ENCODE assay signal across 9 cellular contexts in the genomic region with DNA sequence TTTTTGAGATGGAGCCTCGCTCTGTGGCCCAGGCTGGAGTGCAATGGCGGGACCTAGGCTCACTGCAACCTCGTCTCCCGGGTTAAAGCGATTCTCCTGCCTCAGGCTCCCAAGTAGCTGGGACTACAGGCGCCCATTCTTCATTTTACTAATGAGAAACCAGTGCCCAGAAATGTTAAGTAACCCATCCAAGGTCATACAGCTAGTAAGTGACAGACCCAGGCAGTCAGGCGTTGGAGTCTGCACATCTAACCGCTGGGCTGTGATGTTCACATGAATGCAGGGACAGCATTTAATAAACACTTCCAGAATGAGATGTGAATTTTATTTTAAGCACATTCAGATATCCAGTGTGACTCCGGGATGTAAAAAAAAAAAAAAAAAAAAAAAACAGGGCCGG. TPM values are rescaled to one million over a fixed set of nuclear protein-coding genes. Genes with fewer than 3 reads are reported as not detected.
DNase-seq lines count a peak whose midpoint lies in the region; ATAC-seq, FAIRE-seq and TF ChIP-seq lines count a peak whose summit lies in the region.
"Had no signal": no experiment of that assay in that cellular context is flagged by ENCODE, and none has a peak within 500 bp of the region (broad histone marks: within the 10 kb centered on the region; RNA-seq: fewer than 3 reads in every experiment).

No MANE protein-coding gene starts in this region.

- intact Hi-C loops in naive thymus-derived CD4-positive, alpha-beta T cell (cut with micrococcal nuclease): loop anchor here (2.0 to 5.0 kb wide), 4 partner anchors 18 to 1282 kb away; no protein-coding TSS in a partner anchor

- CTCF ChIA-PET in naive thymus-derived CD4-positive, alpha-beta T cell (lab: Charles Lee): interaction anchor here (0.6 to 1.0 kb wide), 2 partner anchors 44 to 702 kb away, joined by 3 to 7 read pairs; no protein-coding TSS in a partner anchor

- POLR2A ChIA-PET in naive thymus-derived CD4-positive, alpha-beta T cell (lab: Charles Lee): interaction anchor here (0.8 to 2.6 kb wide), 8 partner anchors 14 to 531 kb away, joined by 3 to 36 read pairs (median 7); partner anchors contain the start of genes CPSF2, NDUFB1, PPP4R3A and TC2N

- H3K36me3 ChIP-seq in HUES64 (ENCODE audit: insufficient read depth, low read length): no peaks in the 10 kb centered on the region
- H3K36me3 ChIP-seq in naive thymus-derived CD4-positive, alpha-beta T cell (ENCODE audit: control insufficient read depth in 2 of 3, insufficient read depth in 3 of 3, low read length in 3 of 3): peaks cover 0 to 2% (median 0%) of the 10 kb centered on the region in 3 experiments

- peak overlapping the region in 2 of 5 experiments; percentile 99 to 100 for H3K27ac Mint-ChIP-seq in brain
- peak overlapping the region in 7 of 9 donors; percentile 10 to 98 (median 97) for H3K27ac Mint-ChIP-seq in naive thymus-derived CD4-positive, alpha-beta T cell

- no peak for DNase-seq in naive thymus-derived CD4-positive, alpha-beta T cell
- DNase-seq in Ammon's horn (ENCODE audit: low spot score): no peak
- no peak for DNase-seq in GM19239 (ENCODE audit: insufficient read length, low spot score)
- no peak for DNase-seq in iPS-NIHi11 (ENCODE audit: low spot score)
- DNase-seq: activated gamma-delta T cell had no signal

- 86% methylated on average over 8 of the region's 10 CpGs for whole genome bisulfite sequencing in HUES64

- H3K4me1 Mint-ChIP-seq in brain: peaks cover 28% of the 10 kb centered on the region
- H3K4me1 Mint-ChIP-seq in naive thymus-derived CD4-positive, alpha-beta T cell: peaks cover 0 to 46% (median 29%) of the 10 kb centered on the region in 7 donors

- peaks cover 16% of the 10 kb centered on the region for H3K36me3 Mint-ChIP-seq in brain
- peaks cover 0 to 10% (median 5%) of the 10 kb centered on the region in 5 donors for H3K36me3 Mint-ChIP-seq in naive thymus-derived CD4-positive, alpha-beta T cell

- peaks cover 13% of the 10 kb centered on the region for H3K4me1 ChIP-seq in HUES64 (ENCODE audit: insufficient read depth, low read length)
- peaks cover 17 to 18% of the 10 kb centered on the region in 2 donors for H3K4me1 ChIP-seq in naive thymus-derived CD4-positive, alpha-beta T cell (ENCODE audit: control insufficient read depth in 2 of 2, insufficient read depth in 2 of 2, low read length in 2 of 2)

- no peaks in the 10 kb centered on the region for H3K27me3 ChIP-seq in HUES64 (ENCODE audit: insufficient read depth, low read length)
- H3K27me3 ChIP-seq in naive thymus-derived CD4-positive, alpha-beta T cell (ENCODE audit: control insufficient read depth in 2 of 2, insufficient read depth in 2 of 2, low read length in 2 of 2): no peaks in the 10 kb centered on the region

- TF ChIP-seq CTCF in C4-2B (conservative IDR thresholded peaks at IDR 0.05) (no peak), brain (conservative IDR thresholded peaks at IDR 0.05) (no peak)

- H3K9me3 Mint-ChIP-seq in brain: no peaks in the 10 kb centered on the region
- H3K9me3 Mint-ChIP-seq in naive thymus-derived CD4-positive, alpha-beta T cell: peaks cover 0 to 2% (median 0%) of the 10 kb centered on the region in 11 donors

- H3K4me3 ChIP-seq in HUES64 (ENCODE audit: low read length): peak overlapping the region; percentile 94
- peak overlapping the region; percentile 86 for H3K4me3 ChIP-seq in naive thymus-derived CD4-positive, alpha-beta T cell (ENCODE audit: low read length)

- ATAC-seq in naive thymus-derived CD4-positive, alpha-beta T cell: no peak
- no peak for ATAC-seq in GM19324 (IDR thresholded peaks at IDR 0.05; ENCODE audit: low FRiP score, unreplicated experiment)

- H3K9ac ChIP-seq in HUES64 (ENCODE audit: low read depth, low read length): no peak overlapping the region; the same call in 1 of the 2 replicates

- no peaks in the 10 kb centered on the region for H3K9me3 ChIP-seq in HUES64 (ENCODE audit: insufficient read depth, low read depth, low read length)
- peaks cover 0 to 4% (median 0%) of the 10 kb centered on the region in 3 experiments for H3K9me3 ChIP-seq in naive thymus-derived CD4-positive, alpha-beta T cell (ENCODE audit: control insufficient read depth in 2 of 3, low read length in 3 of 3)

- H3K27me3 Mint-ChIP-seq in brain: peaks cover 13% of the 10 kb centered on the region
- H3K27me3 Mint-ChIP-seq in naive thymus-derived CD4-positive, alpha-beta T cell: no peaks in the 10 kb centered on the region

- peak overlapping the region in 3 of 5 experiments; percentile 98 to 99 (median 98) for H3K4me3 Mint-ChIP-seq in brain
- H3K4me3 Mint-ChIP-seq in naive thymus-derived CD4-positive, alpha-beta T cell: peak overlapping the region in 8 of 10 donors; percentile 14 to 99 (median 94)

- H3K27ac ChIP-seq in C4-2B: peak overlapping the region; percentile 88
- no peak overlapping the region for H3K27ac ChIP-seq in HUES64 (ENCODE audit: low read depth, low read length)
- peak overlapping the region; percentile 84 for H3K27ac ChIP-seq in naive thymus-derived CD4-positive, alpha-beta T cell (ENCODE audit: low read depth, low read length)

- no peak for FAIRE-seq in GM19239 (lab: Jason Lieb, UNC)

RNA-seq across cellular contexts. Expression of gene TRIP11, which starts 1.3 kb away (rescaled TPM):
- 12.6 TPM for polyA plus RNA-seq in HUES64 (2013, experiment 1 of 2)
- polyA plus RNA-seq in HUES64 (2013, experiment 2 of 2): 12.5 TPM
- 2.0 TPM for polyA plus RNA-seq in brain (ENCODE audit: insufficient read depth, low read depth, low replicate concordance)
- 10 to 100 TPM; 34.1 to 72.4 (median 58.4) TPM for total RNA-seq in naive thymus-derived CD4-positive, alpha-beta T cell
- polyA plus RNA-seq in naive thymus-derived CD4-positive, alpha-beta T cell: 10 to 100 TPM; 46.1 to 74.8 TPM

Comparison
In these comparisons a context has a peak if more than half of its experiments do, and no peak if none do; other contexts are left out.
1. RNA of gene TRIP11, which starts 1.3 kb away (polyA plus RNA-seq): 46.1 to 74.8 TPM in naive thymus-derived CD4-positive, alpha-beta T cell; 2.0 TPM in brain (single experiment); every median in the first group is over 10 times any median in the second.